ENCODE assay signal across 1 cellular context in genomic region chr15:64619880-64620839, GRCh38.
TF ChIP-seq lines count a peak whose summit lies in the region.

No MANE protein-coding gene starts in this region.

TF ChIP-seq in HepG2, 621 proteins besides CTCF, POLR2A, EP300 and RAD21 (continued from another document):
- TF ChIP-seq ZBTB4 (CRISPR knock-in tag; IDR thresholded peaks at IDR 0.05; ENCODE audit: borderline replicate concordance), result no peak
- TF ChIP-seq ZNF564 (CRISPR knock-in tag; IDR thresholded peaks at IDR 0.05), result no peak
- no peak for TF ChIP-seq ZNF430 (CRISPR knock-in tag; IDR thresholded peaks at IDR 0.05)
- no peak for TF ChIP-seq ZNF326 (CRISPR knock-in tag; IDR thresholded peaks at IDR 0.05; ENCODE audit: borderline replicate concordance)
- no peak for TF ChIP-seq ISL2 (CRISPR knock-in tag; IDR thresholded peaks at IDR 0.05)
- no peak for TF ChIP-seq ERF (CRISPR knock-in tag; IDR thresholded peaks at IDR 0.05)
- no peak for TF ChIP-seq POLR2AphosphoS5 (IDR thresholded peaks at IDR 0.05; ENCODE audit: low read depth, low read length)
